Comparison of ENCODE assay signal across 8 cellular contexts in the genomic region with DNA sequence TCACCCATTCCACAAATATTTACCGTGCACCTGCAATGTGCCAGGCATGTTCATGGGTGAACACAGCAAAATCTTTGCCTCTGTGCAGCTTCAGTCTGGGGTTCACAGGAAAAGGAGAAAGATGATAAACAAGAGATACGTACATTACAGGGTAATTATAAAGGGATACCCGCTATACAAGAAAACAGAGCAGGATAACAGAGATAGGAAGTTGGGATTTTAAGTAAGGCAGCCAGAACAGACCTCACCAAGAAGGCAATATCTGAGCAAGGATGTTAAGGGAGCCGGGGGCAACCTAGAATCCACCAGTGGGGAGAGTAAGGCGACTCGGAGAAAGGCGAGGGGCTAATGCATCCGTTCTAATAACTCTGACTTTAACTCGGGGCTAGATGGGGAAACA. TPM values are rescaled to one million over a fixed set of nuclear protein-coding genes. Genes with fewer than 3 reads are reported as not detected.
DNase-seq lines count a peak whose midpoint lies in the region; ATAC-seq lines count a peak whose summit lies in the region.

No MANE protein-coding gene starts in this region.

- ATAC-seq in GM21825 (IDR thresholded peaks at IDR 0.05; ENCODE audit: unreplicated experiment): peak; percentile 0

- DNase-seq in Ammon's horn (ENCODE audit: low spot score): peak; percentile 22
- no peak for DNase-seq in SJSA1 (ENCODE audit: low read depth in 1 of 2, low spot score in 2 of 2)
- no peak for DNase-seq in DMS79 (lab: John Stamatoyannopoulos, UW)
- no peak for DNase-seq in SKM-1 (lab: John Stamatoyannopoulos, UW; ENCODE audit: unreplicated experiment)
- DNase-seq in H4 (ENCODE audit: low spot score): no peak

- 3 to 6% methylated on average over 9 of the region's 9 CpGs for WGBS in esophagus, 2 donors

- peaks cover 20% of the 10 kb centered on the region for H3K36me3 ChIP-seq in SJSA1
- H3K36me3 ChIP-seq in esophagus (ENCODE audit: control insufficient read depth in 2 of 2, insufficient read depth in 2 of 2, low read length in 1 of 2): no peaks in the 10 kb centered on the region
- H3K36me3 ChIP-seq in rectal smooth muscle tissue (ENCODE audit: control insufficient read depth, insufficient read depth, low read length): no peaks in the 10 kb centered on the region

- peak overlapping the region; percentile 94 for H3K4me3 ChIP-seq in SJSA1
- H3K4me3 ChIP-seq in esophagus (ENCODE audit: low read depth in 1 of 2, low read length in 2 of 2): peak overlapping the region; percentile 56 to 61
- H3K4me3 ChIP-seq in rectal smooth muscle tissue (ENCODE audit: low read length): peak overlapping the region; percentile 67

- H3K27me3 ChIP-seq in SJSA1 (replicated peaks): no peaks in the 10 kb centered on the region
- H3K27me3 ChIP-seq in esophagus (ENCODE audit: control insufficient read depth in 1 of 2, insufficient read depth in 2 of 2, low read length in 2 of 2): no peaks in the 10 kb centered on the region
- no peaks in the 10 kb centered on the region for H3K27me3 ChIP-seq in rectal smooth muscle tissue (ENCODE audit: control insufficient read depth, insufficient read depth, low read length)

- H3K27ac ChIP-seq in SJSA1: peak overlapping the region; percentile 26; the same call in 1 of the 2 replicates
- H3K27ac ChIP-seq in esophagus (ENCODE audit: low read depth in 2 of 2, low read length in 1 of 2): peak overlapping the region; percentile 80 to 85
- H3K27ac ChIP-seq in rectal smooth muscle tissue (ENCODE audit: low read depth, low read length): peak overlapping the region; percentile 76

- H3K9ac ChIP-seq in rectal smooth muscle tissue (ENCODE audit: low read length): no peak overlapping the region

- H3K9me3 ChIP-seq in SJSA1 (replicated peaks) (no peaks in the 10 kb centered on the region), esophagus (ENCODE audit: control insufficient read depth in 2 of 2, insufficient read depth in 1 of 2, low read depth in 1 of 2, low read length in 1 of 2) (no peaks in the 10 kb centered on the region)

- H3K4me1 ChIP-seq in SJSA1 (replicated peaks) (peaks cover 17% of the 10 kb centered on the region), esophagus (ENCODE audit: control insufficient read depth in 2 of 2, insufficient read depth in 2 of 2, low read length in 1 of 2) (no peaks in the 10 kb centered on the region), rectal smooth muscle tissue (ENCODE audit: control insufficient read depth, insufficient read depth, low read length) (peaks cover 14% of the 10 kb centered on the region)

RNA-seq across cellular contexts. Expression of a gene that starts 0.8 kb away (rescaled TPM):
- 69.2 and 81.2 TPM in 2 replicates for total RNA-seq in SJSA1 (2014; rRNA removed; shearing (Covaris generic))
- 10 to 100 TPM; 38.6 to 58.2 TPM for polyA plus RNA-seq in esophagus
- 106 and 108 TPM in 2 replicates for total RNA-seq in H4 (2014; rRNA removed; shearing (Covaris generic))

Comparison
In these comparisons a context has a peak if more than half of its experiments do, and no peak if none do; other contexts are left out.
1. H3K27ac ChIP-seq: peak in every context shown above with its lines; median percentile 82 in esophagus; 76 in rectal smooth muscle tissue; 26 in SJSA1.